17 cellular contexts compared by ENCODE assay signal in genomic region chr3:76097588-76097975, GRCh38.
"Had no signal": no experiment of that assay in that cellular context is flagged by ENCODE, and none has a peak within 500 bp of the region (broad histone marks: within the 10 kb centered on the region; RNA-seq: fewer than 3 reads in every experiment).

No MANE protein-coding gene starts in this region.

- ATAC-seq: activated naive CD4-positive, alpha-beta T cell treated with anti-CD3 and anti-CD28 coated beads, Interleukin-2, amount 50 U/mL, for 72 hours; activated naive CD8-positive, alpha-beta T cell treated with anti-CD3 and anti-CD28 coated beads, Interleukin-2, amount 50 U/mL, for 24 hours; activated T-cell treated with anti-CD3 and anti-CD28 coated beads, Interleukin-2, amount 50 U/mL, for 4 hours; PC-3 had no signal

- DNase-seq: activated CD4-positive, alpha-beta memory T cell treated with anti-CD3 and anti-CD28 coated beads for 36 hours; activated CD4-positive, alpha-beta T cell treated with anti-CD3 and anti-CD28 coated beads for 48 hours; activated CD4-positive, CD25-positive, alpha-beta regulatory T cell treated with anti-CD3 and anti-CD28 coated beads, Interleukin-2, amount 50 U/mL, for 72 hours; activated CD8-positive, alpha-beta memory T cell treated with anti-CD3 and anti-CD28 coated beads for 24 hours; activated effector memory CD4-positive, alpha-beta T cell treated with anti-CD3 and anti-CD28 coated beads, Interleukin-2, amount 50 U/mL, for 16 hours; activated naive CD4-positive, alpha-beta T cell treated with Interleukin-2 at 50 U/mL for 16 hours; activated naive CD8-positive, alpha-beta T cell treated with anti-CD3 and anti-CD28 coated beads, Interleukin-2, amount 50 U/mL, for 24 hours; activated T-cell treated with anti-CD3 and anti-CD28 coated beads, Interleukin-2, amount 50 U/mL, for 4 hours; central memory CD4-positive, alpha-beta T cell; NCI-H1048; NCI-H146; NCI-H187 treated with DMSO at 0.1 percent for 48 hours; NCI-H2081 treated with DMSO at 0.1 percent for 48 hours; NCI-H446; PC-3; SHP77 treated with DMSO at 0.1 percent for 48 hours had no signal
